1 cellular context compared by ENCODE assay signal in the genomic region with DNA sequence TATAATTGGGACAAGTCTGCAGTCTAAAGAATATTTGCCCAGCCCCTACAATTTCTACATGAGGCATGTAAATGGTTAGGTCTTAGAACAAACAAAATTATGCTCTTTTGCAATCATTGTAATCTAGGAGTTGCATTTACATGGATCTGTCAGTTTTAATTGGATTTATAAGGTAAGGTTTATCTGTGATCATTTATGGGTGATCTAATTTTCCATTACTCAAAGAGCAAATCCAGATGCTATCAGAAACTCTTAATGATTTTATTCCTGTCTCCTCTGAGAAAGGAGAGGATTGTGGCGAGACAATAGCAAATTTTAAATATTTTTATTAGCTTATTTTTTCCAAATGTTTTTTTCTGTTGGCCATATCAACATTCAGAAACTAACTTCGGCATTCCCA.
TF ChIP-seq lines count a peak whose summit lies in the region.

No MANE protein-coding gene starts in this region.

TF ChIP-seq in SK-N-SH, 30 proteins besides CTCF, POLR2A, EP300 and RAD21:
- TF ChIP-seq REST (IDR thresholded peaks at IDR 0.05; ENCODE audit: low read depth, low read length) (no peak), MXI1 (IDR thresholded peaks at IDR 0.05; ENCODE audit: low read depth, low read length) (no peak; the same call in 1 of the 2 replicates), YY1 (IDR thresholded peaks at IDR 0.05; ENCODE audit: low read depth) (no peak), USF1 (IDR thresholded peaks at IDR 0.05; ENCODE audit: borderline replicate concordance, low read depth) (no peak), FOXJ3 (CRISPR knock-in tag; IDR thresholded peaks at IDR 0.05) (no peak), GATA2 (CRISPR knock-in tag; IDR thresholded peaks at IDR 0.05) (peak; percentile 87), SMC3 (IDR thresholded peaks at IDR 0.05; ENCODE audit: low read depth, low read length) (no peak), RCOR1 (IDR thresholded peaks at IDR 0.05; ENCODE audit: low read length) (peak; percentile 30; the same call in 1 of the 2 replicates), ELF1 (IDR thresholded peaks at IDR 0.05) (no peak)
- TF ChIP-seq, protein P1, sequence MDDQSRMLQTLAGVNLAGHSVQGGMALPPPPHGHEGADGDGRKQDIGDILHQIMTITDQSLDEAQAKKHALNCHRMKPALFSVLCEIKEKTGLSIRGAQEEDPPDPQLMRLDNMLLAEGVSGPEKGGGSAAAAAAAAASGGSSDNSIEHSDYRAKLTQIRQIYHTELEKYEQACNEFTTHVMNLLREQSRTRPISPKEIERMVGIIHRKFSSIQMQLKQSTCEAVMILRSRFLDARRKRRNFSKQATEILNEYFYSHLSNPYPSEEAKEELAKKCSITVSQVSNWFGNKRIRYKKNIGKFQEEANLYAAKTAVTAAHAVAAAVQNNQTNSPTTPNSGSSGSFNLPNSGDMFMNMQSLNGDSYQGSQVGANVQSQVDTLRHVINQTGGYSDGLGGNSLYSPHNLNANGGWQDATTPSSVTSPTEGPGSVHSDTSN (IDR thresholded peaks at IDR 0.05): 0 out of 2 replicates have a peak, but pooled peaks have one; percentile 9
